Comparison of ENCODE assay signal across 23 cellular contexts in genomic region chr22:49613108-49613507, GRCh38.
"Had no signal": no experiment of that assay in that cellular context is flagged by ENCODE, and none has a peak within 500 bp of the region (broad histone marks: within the 10 kb centered on the region; RNA-seq: fewer than 3 reads in every experiment).

No MANE protein-coding gene starts in this region.

- H3K36me3 Mint-ChIP-seq: natural killer cell, type B pancreatic cell had no signal

- H3K9me3 ChIP-seq: right lobe of liver, vagina had no signal

- H3K27ac Mint-ChIP-seq: natural killer cell; nephron progenitor cell; progenitor cell of endocrine pancreas; stimulated activated effector memory CD8-positive, alpha-beta T cell treated with anti-CD3 and anti-CD28 coated beads, Interleukin-12 subunit alpha, Interleukin-12 subunit beta, amount 100 ng/mL, for 72 hours; stimulated activated naive CD8-positive, alpha-beta T cell treated with anti-CD3 and anti-CD28 coated beads, Interleukin-15, Interleukin-2, amounts not matched to agents 100 ng/mL and 50 ng/mL, for 24 hours; type B pancreatic cell had no signal

- ATAC-seq: left colon; left lung; lower lobe of right lung; natural killer cell; right lobe of liver; stimulated activated effector memory CD8-positive, alpha-beta T cell treated with anti-CD3 and anti-CD28 coated beads, Interleukin-12 subunit alpha, Interleukin-12 subunit beta, amount 100 ng/mL, for 72 hours had no signal

- H3K9me3 Mint-ChIP-seq: natural killer cell; stimulated activated effector memory CD8-positive, alpha-beta T cell treated with anti-CD3 and anti-CD28 coated beads, Interleukin-12 subunit alpha, Interleukin-12 subunit beta, amount 100 ng/mL, for 72 hours had no signal

- H3K4me3 Mint-ChIP-seq: natural killer cell; nephron progenitor cell; stimulated activated effector memory CD8-positive, alpha-beta T cell treated with anti-CD3 and anti-CD28 coated beads, Interleukin-12 subunit alpha, Interleukin-12 subunit beta, amount 100 ng/mL, for 72 hours; stimulated activated naive CD8-positive, alpha-beta T cell treated with anti-CD3 and anti-CD28 coated beads, Interleukin-15, Interleukin-2, amounts not matched to agents 100 ng/mL and 50 ng/mL, for 24 hours; type B pancreatic cell had no signal

- H3K36me3 ChIP-seq: lower lobe of right lung, ovary, right atrium auricular region, right lobe of liver, suprapubic skin, thoracic aorta, vagina had no signal

- DNase-seq: hippocampal formation; kidney; left colon; left lung; lower lobe of right lung; mammary epithelial cell; mesenchymal stem cell; natural killer cell; nephron progenitor cell; stimulated activated CD4-positive, alpha-beta T cell treated with anti-CD3 and anti-CD28 coated beads, Interleukin-4, amount 100 ng/mL, for 24 hours; stimulated activated naive CD4-positive, alpha-beta T cell had no signal

- H3K27me3 Mint-ChIP-seq: stimulated activated naive CD8-positive, alpha-beta T cell treated with anti-CD3 and anti-CD28 coated beads, Interleukin-15, Interleukin-2, amounts not matched to agents 100 ng/mL and 50 ng/mL, for 24 hours had no signal

- H3K27ac ChIP-seq: left lung, lower lobe of right lung, ovary, right atrium auricular region, right lobe of liver, skin epidermis, suprapubic skin, thoracic aorta, tibial nerve, vagina had no signal

- H3K4me3 ChIP-seq: left lung, lower lobe of right lung, ovary, right atrium auricular region, right lobe of liver, skin epidermis, suprapubic skin, thoracic aorta, tibial nerve, vagina had no signal

- H3K4me1 ChIP-seq: left lung, lower lobe of right lung, right atrium auricular region, right lobe of liver, suprapubic skin, tibial nerve, vagina had no signal

- H3K27me3 ChIP-seq: left lung, ovary, right atrium auricular region, right lobe of liver, suprapubic skin, tibial nerve, vagina had no signal
